ENCODE assay signal across 18 cellular contexts in genomic region chr5:90849939-90850338, GRCh38.
DNase-seq lines count a peak whose midpoint lies in the region; TF ChIP-seq lines count a peak whose summit lies in the region.
"Had no signal": no experiment of that assay in that cellular context is flagged by ENCODE, and none has a peak within 500 bp of the region (broad histone marks: within the 10 kb centered on the region; RNA-seq: fewer than 3 reads in every experiment).

No MANE protein-coding gene starts in this region.

- H3K4me1 Mint-ChIP-seq in endodermal cell (peaks cover 9% of the 10 kb centered on the region), type B pancreatic cell (ENCODE audit: unreplicated experiment) (no peaks in the 10 kb centered on the region)
- H3K4me1 Mint-ChIP-seq: CD8-positive, alpha-beta memory T cell; IgD-negative memory B cell had no signal

- no peak overlapping the region for H3K27ac ChIP-seq in C4-2B
- H3K27ac ChIP-seq in endodermal cell (ENCODE audit: low read depth, low read length) = no peak overlapping the region
- H3K27ac ChIP-seq: HL-60, KMS-11 had no signal

- peaks cover 32% of the 10 kb centered on the region for H3K36me3 Mint-ChIP-seq in endodermal cell (ENCODE audit: low read depth)
- H3K36me3 Mint-ChIP-seq in type B pancreatic cell = no peaks in the 10 kb centered on the region
- H3K36me3 Mint-ChIP-seq: CD14-positive monocyte; CD8-positive, alpha-beta memory T cell; IgD-negative memory B cell had no signal

- H3K4me1 ChIP-seq in endodermal cell (ENCODE audit: control insufficient read depth, insufficient read depth, low read length) = peaks cover 3% of the 10 kb centered on the region
- H3K4me1 ChIP-seq: Caco-2, HAP-1 had no signal

- DNase-seq in HuH-7 (ENCODE audit: low spot score) (peak; percentile 22), endodermal cell (no peak), type B pancreatic cell (ENCODE audit: extremely low spot score, unreplicated experiment) (no peak), 8988T (no peak)
- no peak for DNase-seq in activated CD8-positive, alpha-beta memory T cell treated with anti-CD3 and anti-CD28 coated beads for 24 hours
- no peak for DNase-seq in activated CD8-positive, alpha-beta memory T cell treated with anti-CD3 and anti-CD28 coated beads, Interleukin-2, amount 50 U/mL, for 4 hours
- DNase-seq: BE2C; Caco-2; CD8-positive, alpha-beta memory T cell; DMS53; GF-D8; HFFc6 had no signal

- H3K4me3 Mint-ChIP-seq in endodermal cell (no peak overlapping the region), type B pancreatic cell (no peak overlapping the region)
- H3K4me3 Mint-ChIP-seq: CD14-positive monocyte; CD8-positive, alpha-beta memory T cell; HFFc6; IgD-negative memory B cell had no signal

- no peak overlapping the region for H3K9ac ChIP-seq in endodermal cell (ENCODE audit: extremely low read depth, low read length, poor library complexity, severe bottlenecking)
- H3K9ac ChIP-seq: KMS-11 had no signal

- peaks cover 3% of the 10 kb centered on the region for H3K36me3 ChIP-seq in endodermal cell (ENCODE audit: control insufficient read depth, insufficient read depth, low read length)
- H3K36me3 ChIP-seq: BE2C had no signal

- H3K9me3 Mint-ChIP-seq in endodermal cell (peaks cover 10% of the 10 kb centered on the region), type B pancreatic cell (no peaks in the 10 kb centered on the region)
- H3K9me3 Mint-ChIP-seq: CD8-positive, alpha-beta memory T cell; HFFc6; IgD-negative memory B cell had no signal

- no peaks in the 10 kb centered on the region for H3K27me3 Mint-ChIP-seq in endodermal cell (ENCODE audit: insufficient read depth)
- no peaks in the 10 kb centered on the region for H3K27me3 Mint-ChIP-seq in type B pancreatic cell

- no peaks in the 10 kb centered on the region for H3K27me3 ChIP-seq in endodermal cell (ENCODE audit: control insufficient read depth, insufficient read depth, low read length, poor library complexity, severe bottlenecking)

- no peak overlapping the region for H3K4me3 ChIP-seq in endodermal cell (ENCODE audit: low read length)
- H3K4me3 ChIP-seq: HAP-1 had no signal

- no peak overlapping the region for H3K27ac Mint-ChIP-seq in endodermal cell
- no peak overlapping the region for H3K27ac Mint-ChIP-seq in type B pancreatic cell
- H3K27ac Mint-ChIP-seq: CD14-positive monocyte; CD8-positive, alpha-beta memory T cell; HFFc6; IgD-negative memory B cell had no signal

- peaks cover 7% of the 10 kb centered on the region for H3K9me3 ChIP-seq in endodermal cell (ENCODE audit: control insufficient read depth, low read length)
- H3K9me3 ChIP-seq: Caco-2, HAP-1 had no signal

- TF ChIP-seq CTCF in C4-2B (conservative IDR thresholded peaks at IDR 0.05) (peak; percentile 6; the same call in 1 of the 2 replicates), endodermal cell (conservative IDR thresholded peaks at IDR 0.05) (peak; percentile 47), type B pancreatic cell (conservative IDR thresholded peaks at IDR 0.05) (peak; percentile 14)
